Comparison of ENCODE assay signal across 6 cellular contexts in genomic region chr11:129763569-129763968, GRCh38. TPM values are rescaled to one million over a fixed set of nuclear protein-coding genes. Genes with fewer than 3 reads are reported as not detected.
"Had no signal": no experiment of that assay in that cellular context is flagged by ENCODE, and none has a peak within 500 bp of the region (broad histone marks: within the 10 kb centered on the region; RNA-seq: fewer than 3 reads in every experiment).

No MANE protein-coding gene starts in this region.

RNA-seq across cellular contexts. Expression of gene TMEM45B, which starts 52.1 kb away (rescaled TPM):
- total RNA-seq: HT1080, IMR-90, M059J, Right ventricle myocardium inferior, RPMI7951, SJCRH30 had no signal
- polyA plus RNA-seq: IMR-90 had no signal
